ENCODE assay signal across 18 cellular contexts in genomic region chr17:7992516-7992915, GRCh38. TPM values are rescaled to one million over a fixed set of nuclear protein-coding genes. Genes with fewer than 3 reads are reported as not detected.
DNase-seq lines count a peak whose midpoint lies in the region; ATAC-seq and TF ChIP-seq lines count a peak whose summit lies in the region.
"Had no signal": no experiment of that assay in that cellular context is flagged by ENCODE, and none has a peak within 500 bp of the region (broad histone marks: within the 10 kb centered on the region; RNA-seq: fewer than 3 reads in every experiment).

No MANE protein-coding gene starts in this region.

- intact Hi-C loops in thyroid gland (cut with DNase I) (loop anchor here (5.0 to 10.0 kb wide), 2 partner anchors 80 to 248 kb away; no protein-coding TSS in a partner anchor), right lobe of liver (cut with DNase I) (no loop called here)

- H3K36me3 ChIP-seq in kidney epithelial cell (ENCODE audit: control insufficient read depth, insufficient read depth, low read length) (no peaks in the 10 kb centered on the region), thyroid gland (no peaks in the 10 kb centered on the region), right lobe of liver (no peaks in the 10 kb centered on the region)
- H3K36me3 ChIP-seq: upper lobe of left lung had no signal

- H3K4me3 Mint-ChIP-seq in HFFc6: no peak overlapping the region

- H3K9me3 ChIP-seq in thyroid gland (no peaks in the 10 kb centered on the region), right lobe of liver (no peaks in the 10 kb centered on the region)
- H3K9me3 ChIP-seq: upper lobe of left lung had no signal

- no peaks in the 10 kb centered on the region for H3K9me3 Mint-ChIP-seq in HFFc6
- H3K9me3 Mint-ChIP-seq: naive thymus-derived CD8-positive, alpha-beta T cell had no signal

- H3K27me3 ChIP-seq in kidney epithelial cell (ENCODE audit: control insufficient read depth, insufficient read depth, low read length) (no peaks in the 10 kb centered on the region), thyroid gland (no peaks in the 10 kb centered on the region), right lobe of liver (no peaks in the 10 kb centered on the region)
- H3K27me3 ChIP-seq: upper lobe of left lung had no signal

- H3K27me3 Mint-ChIP-seq in HFFc6 (ENCODE audit: insufficient read depth): peaks cover 9% of the 10 kb centered on the region; the same call in 1 of the 2 replicates

- H3K27ac Mint-ChIP-seq in HFFc6: peak overlapping the region; percentile 29; the same call in 1 of the 2 replicates

- H3K27ac ChIP-seq in thyroid gland (no peak overlapping the region), right lobe of liver (no peak overlapping the region)
- H3K27ac ChIP-seq: upper lobe of left lung had no signal

- H3K4me3 ChIP-seq in kidney epithelial cell (ENCODE audit: low read depth, low read length): no peak overlapping the region
- H3K4me3 ChIP-seq in thyroid gland (replicated peaks in 1 of 3): no peak overlapping the region
- no peak overlapping the region for H3K4me3 ChIP-seq in right lobe of liver
- H3K4me3 ChIP-seq: upper lobe of left lung had no signal

- H3K4me1 ChIP-seq in thyroid gland: no peaks in the 10 kb centered on the region
- peaks cover 0 to 5% (median 0%) of the 10 kb centered on the region in 4 donors for H3K4me1 ChIP-seq in right lobe of liver

- H3K36me3 Mint-ChIP-seq in HFFc6 (ENCODE audit: low read depth): no peaks in the 10 kb centered on the region
- H3K36me3 Mint-ChIP-seq: naive thymus-derived CD8-positive, alpha-beta T cell had no signal

- DNase-seq in ACHN (peak; percentile 36), HFFc6 (peak; percentile 66), amniotic epithelial cell (ENCODE audit: low read depth) (peak; percentile 89), kidney epithelial cell (ENCODE audit: low read depth) (peak; percentile 62), RPMI8226 (no peak), thyroid gland (no peak), right lobe of liver (no peak)
- DNase-seq: activated T-cell treated with anti-CD3 and anti-CD28 coated beads, Interleukin-2, amount 50 U/mL, for 48 hours; amygdala; hippocampal formation; NCI-H2081 treated with DMSO at 0.1 percent for 48 hours; NCI-H748 treated with DMSO at 0.1 percent for 48 hours; right cardiac atrium; SHP77 treated with DMSO at 0.1 percent for 48 hours; stimulated activated CD4-positive, alpha-beta T cell treated with anti-CD3 and anti-CD28 coated beads, Interleukin-4, amount 100 ng/mL, for 1 hour had no signal

- H3K4me1 Mint-ChIP-seq in HFFc6 (ENCODE audit: low read depth): peaks cover 41% of the 10 kb centered on the region

- WGBS in thyroid gland, 2 donors: 92 to 96% methylated on average over 2 of the region's 2 CpGs
- 50% methylated on average over 1 of the region's 2 CpGs for WGBS in right lobe of liver (ENCODE audit: insufficient coverage, low coverage, low lambda C conversion rate, missing lambda C conversion rate)

- TF ChIP-seq CTCF in HFFc6 (IDR thresholded peaks at IDR 0.05): no peak
- TF ChIP-seq CTCF in kidney epithelial cell (IDR thresholded peaks at IDR 0.05; ENCODE audit: insufficient read depth, low read length, poor library complexity, severe bottlenecking): no peak
- no peak for TF ChIP-seq CTCF in thyroid gland (IDR thresholded peaks at IDR 0.05)
- TF ChIP-seq CTCF in right lobe of liver (IDR thresholded peaks at IDR 0.05): no peak

- in situ Hi-C loops in ACHN (cut with HindIII; ENCODE audit: low pct_ligation_motif_present, low pct_unique_long_range_greater_than_20kb, low sequenced_read_pairs): no loop called here

- TF ChIP-seq POLR2A in thyroid gland (IDR thresholded peaks at IDR 0.05) (no peak), right lobe of liver (IDR thresholded peaks at IDR 0.05) (no peak)

- ATAC-seq in HG03196 (IDR thresholded peaks at IDR 0.05; ENCODE audit: unreplicated experiment) (no peak), right lobe of liver (no peak)
- ATAC-seq: naive thymus-derived CD8-positive, alpha-beta T cell; right cardiac atrium had no signal

RNA-seq across cellular contexts. Expression of gene GUCY2D, which starts 9.9 kb away (rescaled TPM):
- not detected for total RNA-seq in HFFc6 (2021; fragmentation: NEBNext Ultra II Directional; extraction: Animal tissue kit (Norgen Biotek cat#: 25700))
- total RNA-seq in kidney epithelial cell: 0.07 TPM in 1 of 2 replicates, not detected in the other
- not detected for total RNA-seq in thyroid gland
- total RNA-seq in right lobe of liver: under 1 TPM in 1 of 6 experiments, not detected in 5; 0.33 TPM
- total RNA-seq: naive thymus-derived CD8-positive, alpha-beta T cell had no signal

RNA-seq across cellular contexts. Expression of gene ALOX15B, which starts 46.3 kb away (rescaled TPM):
- total RNA-seq in HFFc6 (2021; fragmentation: NEBNext Ultra II Directional; extraction: Animal tissue kit (Norgen Biotek cat#: 25700)): not detected
- total RNA-seq in kidney epithelial cell: 0.29 TPM in 1 of 2 replicates, not detected in the other
- total RNA-seq in thyroid gland: 1 to 10 TPM in 3 of 4 donors, under 1 TPM in 1; 0.67 to 3.3 (median 1.1) TPM
- total RNA-seq in right lobe of liver: 1 to 10 TPM in 2 of 6 experiments, under 1 TPM in 4; 0.22 to 2.2 (median 0.72) TPM
- total RNA-seq: naive thymus-derived CD8-positive, alpha-beta T cell had no signal

Comparison
In these comparisons a context has a peak if more than half of its experiments do, and no peak if none do; other contexts are left out.
1. DNase-seq: peak in ACHN (single experiment), HFFc6 (single experiment), amniotic epithelial cell (single experiment) and kidney epithelial cell (single experiment); none in RPMI8226 (single experiment), thyroid gland (0 of 2) and right lobe of liver (0 of 3).